8 cellular contexts compared by ENCODE assay signal in genomic region chr14:35045798-35046047, GRCh38. TPM values are rescaled to one million over a fixed set of nuclear protein-coding genes. Genes with fewer than 3 reads are reported as not detected.
A peak's percentile ranks its signal among the peaks of the same experiment; 100 is the strongest.
DNase-seq lines count a peak whose midpoint lies in the region; ATAC-seq and TF ChIP-seq lines count a peak whose summit lies in the region.

No MANE protein-coding gene starts in this region.

- ATAC-seq in gastroesophageal sphincter, result no peak

- WGBS in gastroesophageal sphincter (ENCODE audit: low coverage in 1 of 2), 2 donors, result 0% methylated on average over 4 to 6 of the region's 6 CpGs

- peaks cover 5% of the 10 kb centered on the region; the same call in 1 of the 2 replicates for H3K4me1 ChIP-seq in HAP-1
- H3K4me1 ChIP-seq in gastroesophageal sphincter, result peaks cover 0 to 42% (median 7%) of the 10 kb centered on the region in 3 donors

- TF ChIP-seq CTCF in WERI-Rb-1 (IDR thresholded peaks at IDR 0.05; ENCODE audit: low read depth, low read length), result no peak
- peak in 1 of 4 experiments; percentile 2 for TF ChIP-seq CTCF in gastroesophageal sphincter (IDR thresholded peaks at IDR 0.05)

- no peak for TF ChIP-seq POLR2A in gastroesophageal sphincter (IDR thresholded peaks at IDR 0.05)

- H3K9me3 ChIP-seq in HAP-1 (no peaks in the 10 kb centered on the region), WERI-Rb-1 (ENCODE audit: severe bottlenecking) (no peaks in the 10 kb centered on the region), gastroesophageal sphincter (no peaks in the 10 kb centered on the region)

- no peak for DNase-seq in HAP-1 (ENCODE audit: low spot score in 2 of 2)
- no peak for DNase-seq in WERI-Rb-1
- DNase-seq in NCI-H526 (lab: John Stamatoyannopoulos, UW), result no peak
- DNase-seq in Ammon's horn (ENCODE audit: low spot score), result no peak
- DNase-seq in DMS79 (lab: John Stamatoyannopoulos, UW), result no peak
- no peak for DNase-seq in NCI-H2107 (lab: John Stamatoyannopoulos, UW)

- peaks cover 9% of the 10 kb centered on the region; the same call in 1 of the 2 replicates for H3K36me3 ChIP-seq in HAP-1 (replicated peaks)
- H3K36me3 ChIP-seq in WERI-Rb-1, result peaks cover 6% of the 10 kb centered on the region
- peaks cover 0 to 8% of the 10 kb centered on the region in 2 donors for H3K36me3 ChIP-seq in gastroesophageal sphincter

- in situ Hi-C loops in HAP-1 (cut with MboI; ENCODE audit: low sequenced_read_pairs), result no loop called here

- H3K27me3 ChIP-seq in HAP-1 (ENCODE audit: low read depth) (no peaks in the 10 kb centered on the region), WERI-Rb-1 (ENCODE audit: insufficient read depth, low read depth, severe bottlenecking) (no peaks in the 10 kb centered on the region), gastroesophageal sphincter (no peaks in the 10 kb centered on the region)

- TF ChIP-seq EP300 in gastroesophageal sphincter (IDR thresholded peaks at IDR 0.05), result no peak

- peak overlapping the region; percentile 39 for H3K27ac ChIP-seq in WERI-Rb-1
- peak overlapping the region; percentile 94 to 99 (median 97) for H3K27ac ChIP-seq in gastroesophageal sphincter
- peak overlapping the region in 20 of 21 experiments; percentile 76 to 98 (median 95) for H3K27ac ChIP-seq in skin epidermis

- peak overlapping the region; percentile 90 for H3K4me3 ChIP-seq in HAP-1
- peak overlapping the region; percentile 96 for H3K4me3 ChIP-seq in WERI-Rb-1 (ENCODE audit: low read depth, low read length)
- peak overlapping the region; percentile 72 to 93 for H3K4me3 ChIP-seq in gastroesophageal sphincter
- H3K4me3 ChIP-seq in skin epidermis, result peak overlapping the region; percentile 57 to 90 (median 70)

RNA-seq across cellular contexts. Expression of gene FAM177A1, which starts 0.3 kb away (rescaled TPM):
- total RNA-seq in gastroesophageal sphincter, result 10 to 100 TPM; 42.4 to 70.0 (median 60.1) TPM

Comparison
In these comparisons a context has a peak if more than half of its experiments do, and no peak if none do; other contexts are left out.
1. H3K27ac ChIP-seq: peak in every context shown above with its lines; median percentile 97 in gastroesophageal sphincter; 95 in skin epidermis; 39 in WERI-Rb-1.